ENCODE assay signal across 19 cellular contexts in genomic region chr6:129281173-129281796, GRCh38.
DNase-seq lines count a peak whose midpoint lies in the region; ATAC-seq and TF ChIP-seq lines count a peak whose summit lies in the region.
"Had no signal": no experiment of that assay in that cellular context is flagged by ENCODE, and none has a peak within 500 bp of the region (broad histone marks: within the 10 kb centered on the region; RNA-seq: fewer than 3 reads in every experiment).

No MANE protein-coding gene starts in this region.

- no peak for ATAC-seq in HG03342 (IDR thresholded peaks at IDR 0.05; ENCODE audit: unreplicated experiment)
- ATAC-seq: foreskin keratinocyte had no signal

- peaks cover 21% of the 10 kb centered on the region for H3K4me1 ChIP-seq in CD8-positive, alpha-beta memory T cell (ENCODE audit: insufficient read depth, low read length)
- peaks cover 0 to 19% of the 10 kb centered on the region in 2 donors for H3K4me1 ChIP-seq in right atrium auricular region
- H3K4me1 ChIP-seq: BE2C, Peyer's patch, transverse colon had no signal

- DNase-seq in DMS 273 (lab: John Stamatoyannopoulos, UW; ENCODE audit: unreplicated experiment) (peak; percentile 2), DMS 273 treated with DMSO at 0.1 percent for 48 hours (lab: John Stamatoyannopoulos, UW) (no peak), NCI-H2227 (lab: John Stamatoyannopoulos, UW; ENCODE audit: unreplicated experiment) (peak; percentile 1), right atrium auricular region (ENCODE audit: low spot score) (no peak), RPMI8226 (no peak), cerebellum (ENCODE audit: low spot score) (no peak)
- no peak for DNase-seq in CD8-positive, alpha-beta memory T cell
- DNase-seq: BE2C, cortex of kidney, DMS53, foreskin keratinocyte, NCI-H1930, NCI-H526 treated with DMSO at 0.1 percent for 48 hours, Peyer's patch, transverse colon had no signal

- peak overlapping the region; percentile 55 to 97 (median 78) for H3K27ac Mint-ChIP-seq in CD8-positive, alpha-beta memory T cell

- peaks cover 0 to 9% (median 0%) of the 10 kb centered on the region in 3 donors for H3K36me3 Mint-ChIP-seq in CD8-positive, alpha-beta memory T cell
- H3K36me3 Mint-ChIP-seq: activated naive CD8-positive, alpha-beta T cell treated with anti-CD3 and anti-CD28 coated beads for 36 hours had no signal

- POLR2A ChIA-PET in CD8-positive, alpha-beta memory T cell (lab: Charles Lee) = no interaction called here

- H3K27me3 ChIP-seq in CD8-positive, alpha-beta memory T cell (ENCODE audit: insufficient read depth, low read length, poor library complexity, severe bottlenecking) = no peaks in the 10 kb centered on the region
- no peaks in the 10 kb centered on the region for H3K27me3 ChIP-seq in right atrium auricular region
- H3K27me3 ChIP-seq: BE2C, foreskin keratinocyte, Peyer's patch, transverse colon had no signal

- no peak overlapping the region for H3K4me3 ChIP-seq in CD8-positive, alpha-beta memory T cell (ENCODE audit: low read length)
- H3K4me3 ChIP-seq in right atrium auricular region = no peak overlapping the region
- H3K4me3 ChIP-seq: Peyer's patch, transverse colon had no signal

- H3K4me3 Mint-ChIP-seq in CD8-positive, alpha-beta memory T cell = peak overlapping the region; percentile 15 to 81 (median 67)
- H3K4me3 Mint-ChIP-seq: activated naive CD8-positive, alpha-beta T cell treated with anti-CD3 and anti-CD28 coated beads for 36 hours had no signal

- no peaks in the 10 kb centered on the region for H3K9me3 ChIP-seq in CD8-positive, alpha-beta memory T cell (ENCODE audit: low read length)
- H3K9me3 ChIP-seq in right atrium auricular region = no peaks in the 10 kb centered on the region
- H3K9me3 ChIP-seq: BE2C, Peyer's patch, transverse colon had no signal

- no peaks in the 10 kb centered on the region for H3K36me3 ChIP-seq in CD8-positive, alpha-beta memory T cell (ENCODE audit: insufficient read depth, low read length)
- H3K36me3 ChIP-seq in right atrium auricular region = peaks cover 12% of the 10 kb centered on the region
- H3K36me3 ChIP-seq: BE2C, Peyer's patch, transverse colon had no signal

- no peak for TF ChIP-seq CTCF in right atrium auricular region (IDR thresholded peaks at IDR 0.05)

- peaks cover 41 to 57% (median 47%) of the 10 kb centered on the region in 3 donors for H3K4me1 Mint-ChIP-seq in CD8-positive, alpha-beta memory T cell

- H3K27me3 Mint-ChIP-seq in CD8-positive, alpha-beta memory T cell = peaks cover 3 to 7% of the 10 kb centered on the region in 2 donors

- no peaks in the 10 kb centered on the region for H3K9me3 Mint-ChIP-seq in CD8-positive, alpha-beta memory T cell
- H3K9me3 Mint-ChIP-seq: activated naive CD8-positive, alpha-beta T cell treated with anti-CD3 and anti-CD28 coated beads for 36 hours had no signal

- CTCF ChIA-PET in CD8-positive, alpha-beta memory T cell (lab: Charles Lee) = no interaction called here

- H3K27ac ChIP-seq in CD8-positive, alpha-beta memory T cell (ENCODE audit: low read depth, low read length) = no peak overlapping the region
- H3K27ac ChIP-seq in right atrium auricular region = peak overlapping the region; percentile 3 to 45
- H3K27ac ChIP-seq: 22Rv1, epithelial cell of prostate, foreskin keratinocyte, Peyer's patch, transverse colon had no signal

Comparison
In these comparisons a context has a peak if more than half of its experiments do, and no peak if none do; other contexts are left out.
1. DNase-seq: peak in DMS 273 (single experiment) and NCI-H2227 (single experiment); none in DMS 273 treated with DMSO at 0.1 percent for 48 hours (single experiment), CD8-positive, alpha-beta memory T cell (0 of 5), right atrium auricular region (single experiment), RPMI8226 (single experiment) and cerebellum (single experiment).